ENCODE assay signal across 9 cellular contexts in the genomic region with DNA sequence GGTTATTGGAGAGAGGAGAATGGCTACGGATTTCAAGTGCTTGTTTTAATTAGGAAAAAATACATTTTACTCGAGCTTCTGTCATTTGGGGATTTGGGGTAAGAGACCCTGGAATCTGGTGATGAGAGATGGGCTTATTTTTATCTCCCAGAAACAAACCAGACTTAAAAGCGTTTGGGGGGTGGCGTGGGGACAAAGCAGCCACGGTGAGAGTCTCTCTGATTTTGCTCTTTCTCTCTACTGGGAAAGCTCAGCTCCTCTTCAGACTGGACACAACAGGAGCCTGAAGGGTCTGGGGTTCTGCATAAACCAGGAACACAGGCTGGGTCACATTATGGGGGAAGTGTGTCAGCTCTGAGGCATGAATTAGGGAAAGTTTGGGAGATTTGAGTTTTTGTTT. TPM values are rescaled to one million over a fixed set of nuclear protein-coding genes. Genes with fewer than 3 reads are reported as not detected.
"Had no signal": no experiment of that assay in that cellular context is flagged by ENCODE, and none has a peak within 500 bp of the region (broad histone marks: within the 10 kb centered on the region; RNA-seq: fewer than 3 reads in every experiment).

No MANE protein-coding gene starts in this region.

- H3K4me3 ChIP-seq: HAP-1, K562 had no signal

- H3K9me3 Mint-ChIP-seq: HFFc6 had no signal

- H3K27ac Mint-ChIP-seq: HFFc6 had no signal

- H3K36me3 ChIP-seq: HAP-1 had no signal

- H3K4me1 ChIP-seq: HAP-1 had no signal

- H3K4me3 Mint-ChIP-seq: HFFc6 had no signal

- DNase-seq: GOT3, H7, HFFc6, IMR-90 had no signal

- H3K9me3 ChIP-seq: HAP-1 had no signal

- ATAC-seq: HCT116, K562 had no signal

RNA-seq across cellular contexts. Expression of gene VSX2, which starts 3.8 kb away (rescaled TPM):
- total RNA-seq: H4, H7, HFFc6, HT-29, IMR-90 had no signal
